ENCODE assay signal across 1 cellular context in the genomic region with DNA sequence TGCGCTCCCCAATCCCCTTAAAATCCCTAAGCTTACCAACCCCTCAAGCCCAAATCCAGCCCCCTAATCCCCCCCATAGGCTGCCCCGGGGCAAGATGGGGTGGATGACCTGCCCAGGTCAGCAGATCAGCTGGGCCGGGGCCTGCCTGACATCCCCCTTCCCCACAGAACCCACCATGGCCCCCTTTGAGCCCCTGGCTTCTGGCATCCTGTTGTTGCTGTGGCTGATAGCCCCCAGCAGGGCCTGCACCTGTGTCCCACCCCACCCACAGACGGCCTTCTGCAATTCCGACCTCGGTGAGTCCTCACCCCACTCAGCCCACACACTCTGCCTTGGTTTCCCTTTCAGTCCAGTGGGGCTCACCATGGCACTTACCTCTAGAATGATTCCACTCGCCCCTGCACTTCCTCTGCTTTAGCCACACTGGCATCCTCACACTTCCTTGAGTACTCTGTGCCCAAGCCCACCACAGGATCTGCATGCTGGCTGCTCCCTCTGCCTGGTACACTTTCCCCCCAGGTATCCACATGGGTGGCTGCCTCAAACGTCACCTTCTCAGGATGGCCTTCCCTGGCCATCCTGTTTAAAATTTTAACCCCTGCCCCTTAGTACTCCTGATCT.
TF ChIP-seq lines count a peak whose summit lies in the region.

No MANE protein-coding gene starts in this region.

TF ChIP-seq in GM23338, 12 proteins besides CTCF, POLR2A, EP300 and RAD21 (continued from another document):
- TF ChIP-seq, protein P1, sequence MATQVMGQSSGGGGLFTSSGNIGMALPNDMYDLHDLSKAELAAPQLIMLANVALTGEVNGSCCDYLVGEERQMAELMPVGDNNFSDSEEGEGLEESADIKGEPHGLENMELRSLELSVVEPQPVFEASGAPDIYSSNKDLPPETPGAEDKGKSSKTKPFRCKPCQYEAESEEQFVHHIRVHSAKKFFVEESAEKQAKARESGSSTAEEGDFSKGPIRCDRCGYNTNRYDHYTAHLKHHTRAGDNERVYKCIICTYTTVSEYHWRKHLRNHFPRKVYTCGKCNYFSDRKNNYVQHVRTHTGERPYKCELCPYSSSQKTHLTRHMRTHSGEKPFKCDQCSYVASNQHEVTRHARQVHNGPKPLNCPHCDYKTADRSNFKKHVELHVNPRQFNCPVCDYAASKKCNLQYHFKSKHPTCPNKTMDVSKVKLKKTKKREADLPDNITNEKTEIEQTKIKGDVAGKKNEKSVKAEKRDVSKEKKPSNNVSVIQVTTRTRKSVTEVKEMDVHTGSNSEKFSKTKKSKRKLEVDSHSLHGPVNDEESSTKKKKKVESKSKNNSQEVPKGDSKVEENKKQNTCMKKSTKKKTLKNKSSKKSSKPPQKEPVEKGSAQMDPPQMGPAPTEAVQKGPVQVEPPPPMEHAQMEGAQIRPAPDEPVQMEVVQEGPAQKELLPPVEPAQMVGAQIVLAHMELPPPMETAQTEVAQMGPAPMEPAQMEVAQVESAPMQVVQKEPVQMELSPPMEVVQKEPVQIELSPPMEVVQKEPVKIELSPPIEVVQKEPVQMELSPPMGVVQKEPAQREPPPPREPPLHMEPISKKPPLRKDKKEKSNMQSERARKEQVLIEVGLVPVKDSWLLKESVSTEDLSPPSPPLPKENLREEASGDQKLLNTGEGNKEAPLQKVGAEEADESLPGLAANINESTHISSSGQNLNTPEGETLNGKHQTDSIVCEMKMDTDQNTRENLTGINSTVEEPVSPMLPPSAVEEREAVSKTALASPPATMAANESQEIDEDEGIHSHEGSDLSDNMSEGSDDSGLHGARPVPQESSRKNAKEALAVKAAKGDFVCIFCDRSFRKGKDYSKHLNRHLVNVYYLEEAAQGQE (IDR thresholded peaks at IDR 0.05; ENCODE audit: unreplicated experiment) = no peak
